ENCODE assay signal across 10 cellular contexts in genomic region chr11:100908746-100909145, GRCh38.
DNase-seq lines count a peak whose midpoint lies in the region; ATAC-seq, FAIRE-seq and TF ChIP-seq lines count a peak whose summit lies in the region.
"Had no signal": no experiment of that assay in that cellular context is flagged by ENCODE, and none has a peak within 500 bp of the region (broad histone marks: within the 10 kb centered on the region; RNA-seq: fewer than 3 reads in every experiment).

No MANE protein-coding gene starts in this region.

- DNase-seq in erythroblast (lab: John Stamatoyannopoulos, UW) = peak; percentile 5 to 44
- DNase-seq in T-helper 2 cell treated with Interferon-gamma antibody and Interleukin-4, amounts not matched to agents 5 μg/mL and 100 μg/mL, for 36 hours (ENCODE audit: low spot score) = no peak
- DNase-seq in GM19239 (ENCODE audit: insufficient read length, low spot score) = no peak
- DNase-seq in stimulated activated CD4-positive, alpha-beta T cell treated with anti-CD3 and anti-CD28 coated beads, Interleukin-15, amount 100 ng/mL, for 24 hours = no peak
- no peak for DNase-seq in NCI-H748 treated with DMSO at 0.1 percent for 48 hours (lab: John Stamatoyannopoulos, UW)
- DNase-seq: CD4-positive, CD25-positive, alpha-beta regulatory T cell; SHP77 had no signal

- TF ChIP-seq POLR2A in erythroblast (IDR thresholded peaks at IDR 0.05; ENCODE audit: low read length) = no peak

- no peak overlapping the region for H3K4me3 Mint-ChIP-seq in T-helper 2 cell treated with Interferon-gamma antibody and Interleukin-4, amounts not matched to agents 5 μg/mL and 100 μg/mL, for 36 hours
- H3K4me3 Mint-ChIP-seq: CD4-positive, CD25-positive, alpha-beta regulatory T cell had no signal

- no peak for FAIRE-seq in GM19239 (lab: Jason Lieb, UNC)

- no peaks in the 10 kb centered on the region for H3K4me1 Mint-ChIP-seq in T-helper 2 cell treated with Interferon-gamma antibody and Interleukin-4, amounts not matched to agents 5 μg/mL and 100 μg/mL, for 36 hours (ENCODE audit: low read depth)

- no peak overlapping the region for H3K27ac Mint-ChIP-seq in T-helper 2 cell treated with Interferon-gamma antibody and Interleukin-4, amounts not matched to agents 5 μg/mL and 100 μg/mL, for 36 hours
- H3K27ac Mint-ChIP-seq: CD4-positive, CD25-positive, alpha-beta regulatory T cell had no signal

- ATAC-seq in GM18499 (IDR thresholded peaks at IDR 0.05; ENCODE audit: insufficient read depth, unreplicated experiment) (peak; percentile 31), GM21723 (IDR thresholded peaks at IDR 0.05; ENCODE audit: unreplicated experiment) (peak; percentile 46), HG03442 (IDR thresholded peaks at IDR 0.05; ENCODE audit: unreplicated experiment) (peak; percentile 52)

- H3K9me3 Mint-ChIP-seq in T-helper 2 cell treated with Interferon-gamma antibody and Interleukin-4, amounts not matched to agents 5 μg/mL and 100 μg/mL, for 36 hours = no peaks in the 10 kb centered on the region

- H3K36me3 Mint-ChIP-seq in T-helper 2 cell treated with Interferon-gamma antibody and Interleukin-4, amounts not matched to agents 5 μg/mL and 100 μg/mL, for 36 hours (ENCODE audit: low read depth) = no peaks in the 10 kb centered on the region
- H3K36me3 Mint-ChIP-seq: CD4-positive, CD25-positive, alpha-beta regulatory T cell had no signal

- H3K27me3 Mint-ChIP-seq in T-helper 2 cell treated with Interferon-gamma antibody and Interleukin-4, amounts not matched to agents 5 μg/mL and 100 μg/mL, for 36 hours (ENCODE audit: low read depth) = no peaks in the 10 kb centered on the region
- H3K27me3 Mint-ChIP-seq: CD4-positive, CD25-positive, alpha-beta regulatory T cell had no signal

Comparison
In these comparisons a context has a peak if more than half of its experiments do, and no peak if none do; other contexts are left out.
1. DNase-seq: peak in erythroblast (2 of 2); none in T-helper 2 cell treated with Interferon-gamma antibody and Interleukin-4, amounts not matched to agents 5 μg/mL and 100 μg/mL, for 36 hours (single experiment), GM19239 (single experiment), stimulated activated CD4-positive, alpha-beta T cell treated with anti-CD3 and anti-CD28 coated beads, Interleukin-15, amount 100 ng/mL, for 24 hours (single experiment) and NCI-H748 treated with DMSO at 0.1 percent for 48 hours (single experiment).
2. Peak in every context shown above with its lines, with median percentiles within 50 percentile points of each other: ATAC-seq.